32 cellular contexts compared by ENCODE assay signal in genomic region chr4:60938621-60939020, GRCh38.
"Had no signal": no experiment of that assay in that cellular context is flagged by ENCODE, and none has a peak within 500 bp of the region (broad histone marks: within the 10 kb centered on the region; RNA-seq: fewer than 3 reads in every experiment).

No MANE protein-coding gene starts in this region.

- H3K9me3 Mint-ChIP-seq: mesothelial cell of epicardium, nephron progenitor cell, type B pancreatic cell had no signal

- H3K27ac ChIP-seq: colonic mucosa, esophagus squamous epithelium, left ventricle myocardium inferior, pancreas, prostate gland, sigmoid colon, thoracic aorta, vagina, VCaP had no signal

- H3K27me3 ChIP-seq: colonic mucosa, esophagus squamous epithelium, pancreas, sigmoid colon, vagina had no signal

- H3K9me3 ChIP-seq: colonic mucosa, esophagus squamous epithelium, left ventricle myocardium inferior, pancreas, prostate gland, sigmoid colon, thoracic aorta, vagina had no signal

- H3K4me3 ChIP-seq: colonic mucosa, esophagus squamous epithelium, left ventricle myocardium inferior, lung, pancreas, prostate gland, sigmoid colon, thoracic aorta, vagina had no signal

- H3K36me3 Mint-ChIP-seq: activated naive CD8-positive, alpha-beta T cell; mesothelial cell of epicardium; naive B cell; stimulated activated effector memory CD8-positive, alpha-beta T cell treated with anti-CD3 and anti-CD28 coated beads, Interleukin-12 subunit alpha, Interleukin-12 subunit beta, amount 100 ng/mL, for 72 hours; type B pancreatic cell had no signal

- H3K4me1 Mint-ChIP-seq: naive B cell; stimulated activated effector memory CD8-positive, alpha-beta T cell treated with anti-CD3 and anti-CD28 coated beads, Interleukin-12 subunit alpha, Interleukin-12 subunit beta, amount 100 ng/mL, for 72 hours had no signal

- H3K27ac Mint-ChIP-seq: activated naive CD8-positive, alpha-beta T cell; activated T-cell treated with anti-CD3 and anti-CD28 coated beads, Interleukin-2, amount 50 U/mL, for 72 hours; effector memory CD8-positive, alpha-beta T cell; mesothelial cell of epicardium; naive B cell; nephron progenitor cell; stimulated activated effector memory CD8-positive, alpha-beta T cell treated with anti-CD3 and anti-CD28 coated beads, Interleukin-12 subunit alpha, Interleukin-12 subunit beta, amount 100 ng/mL, for 72 hours; stimulated activated naive CD8-positive, alpha-beta T cell treated with anti-CD3 and anti-CD28 coated beads, Interleukin-15, Interleukin-2, amounts not matched to agents 100 ng/mL and 50 ng/mL, for 24 hours; T-helper 2 cell treated with Interferon-gamma antibody and Interleukin-4, amounts not matched to agents 5 μg/mL and 100 μg/mL, for 36 hours; type B pancreatic cell had no signal

- H3K4me1 ChIP-seq: colonic mucosa, esophagus squamous epithelium, left ventricle myocardium inferior, pancreas, prostate gland, sigmoid colon, vagina had no signal

- ATAC-seq: activated T-cell treated with anti-CD3 and anti-CD28 coated beads, Interleukin-2, amount 50 U/mL, for 72 hours; effector memory CD8-positive, alpha-beta T cell; pancreas; stimulated activated effector memory CD8-positive, alpha-beta T cell treated with anti-CD3 and anti-CD28 coated beads, Interleukin-12 subunit alpha, Interleukin-12 subunit beta, amount 100 ng/mL, for 72 hours had no signal

- H3K36me3 ChIP-seq: colonic mucosa, esophagus squamous epithelium, left ventricle myocardium inferior, pancreas, prostate gland, sigmoid colon, thoracic aorta, vagina had no signal

- DNase-seq: activated CD4-positive, alpha-beta T cell treated with anti-CD3 and anti-CD28 coated beads for 4 hours; activated CD4-positive, alpha-beta T cell treated with anti-CD3 and anti-CD28 coated beads, Interleukin-2, amount 50 U/mL, for 4 hours; activated effector memory CD4-positive, alpha-beta T cell treated with Interleukin-2 at 50 U/mL for 16 hours; activated naive CD4-positive, alpha-beta T cell treated with Interleukin-2 at 50 U/mL for 16 hours; activated T-cell treated with anti-CD3 and anti-CD28 coated beads for 4 hours; activated T-cell treated with anti-CD3 and anti-CD28 coated beads, Interleukin-2, amount 50 U/mL, for 72 hours; anterior cingulate cortex; cerebellar nuclear complex; colonic mucosa; effector memory CD8-positive, alpha-beta T cell; esophagus squamous epithelium; left ventricle myocardium inferior; naive B cell; nephron progenitor cell; nucleus accumbens; pancreas; retina; sigmoid colon; small intestine; stimulated activated CD4-positive, alpha-beta T cell treated with anti-CD3 and anti-CD28 coated beads, Interleukin-4, amount 100 ng/mL, for 24 hours; T-helper 1 cell had no signal

- H3K4me3 Mint-ChIP-seq: activated naive CD8-positive, alpha-beta T cell; activated T-cell treated with anti-CD3 and anti-CD28 coated beads, Interleukin-2, amount 50 U/mL, for 72 hours; effector memory CD8-positive, alpha-beta T cell; mesothelial cell of epicardium; naive B cell; nephron progenitor cell; stimulated activated effector memory CD8-positive, alpha-beta T cell treated with anti-CD3 and anti-CD28 coated beads, Interleukin-12 subunit alpha, Interleukin-12 subunit beta, amount 100 ng/mL, for 72 hours; stimulated activated naive CD8-positive, alpha-beta T cell treated with anti-CD3 and anti-CD28 coated beads, Interleukin-15, Interleukin-2, amounts not matched to agents 100 ng/mL and 50 ng/mL, for 24 hours; T-helper 2 cell treated with Interferon-gamma antibody and Interleukin-4, amounts not matched to agents 5 μg/mL and 100 μg/mL, for 36 hours; type B pancreatic cell had no signal

- H3K27me3 Mint-ChIP-seq: activated naive CD8-positive, alpha-beta T cell; effector memory CD8-positive, alpha-beta T cell; naive B cell; stimulated activated naive CD8-positive, alpha-beta T cell treated with anti-CD3 and anti-CD28 coated beads, Interleukin-15, Interleukin-2, amounts not matched to agents 100 ng/mL and 50 ng/mL, for 24 hours; type B pancreatic cell had no signal
